ENCODE assay signal across 8 cellular contexts in the genomic region with DNA sequence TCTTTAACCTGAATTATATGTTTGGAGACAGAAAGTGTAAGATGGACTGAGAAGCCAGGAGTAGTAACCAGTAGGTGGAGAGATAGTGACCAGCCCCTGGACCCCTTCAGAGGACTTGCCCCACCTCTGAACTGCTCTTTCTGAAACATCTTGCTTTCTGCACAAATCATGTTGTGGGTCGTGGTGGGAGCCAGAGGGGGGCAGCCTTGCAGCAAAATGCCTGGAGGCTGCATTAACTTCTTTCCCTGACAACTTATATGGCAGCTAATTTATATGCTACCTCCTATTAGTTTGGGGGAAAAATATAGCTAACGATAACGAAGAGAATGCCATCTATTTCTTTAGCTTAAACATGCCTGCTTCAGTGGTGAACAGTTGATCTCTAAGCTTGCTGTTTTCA.
DNase-seq lines count a peak whose midpoint lies in the region; ATAC-seq, FAIRE-seq and TF ChIP-seq lines count a peak whose summit lies in the region.

No MANE protein-coding gene starts in this region.

- H3K36me3 ChIP-seq in astrocyte (ENCODE audit: insufficient read depth, low read length), result no peaks in the 10 kb centered on the region

- no peaks in the 10 kb centered on the region for H3K9me3 ChIP-seq in astrocyte (ENCODE audit: insufficient read depth, low read depth, low read length)

- DNase-seq in GM12892 (ENCODE audit: insufficient read length), result no peak
- DNase-seq in astrocyte (ENCODE audit: low read depth), result no peak
- DNase-seq in nephron progenitor cell, result peak; percentile 47
- no peak for DNase-seq in NCI-H1436 (lab: John Stamatoyannopoulos, UW)
- no peak for DNase-seq in central memory CD4-positive, alpha-beta T cell
- DNase-seq in immature natural killer cell, result no peak
- DNase-seq in activated T-cell treated with anti-CD3 and anti-CD28 coated beads, Interleukin-2, amount 50 U/mL, for 48 hours, result no peak

- TF ChIP-seq CTCF in astrocyte (IDR thresholded peaks at IDR 0.05; ENCODE audit: insufficient read depth, low read depth, low read length), result peak; percentile 42
- TF ChIP-seq CTCF in nephron progenitor cell (IDR thresholded peaks at IDR 0.05), result peak; percentile 55

- no peak overlapping the region for H3K4me3 ChIP-seq in astrocyte (ENCODE audit: insufficient read depth, low read depth, low read length)

- H3K27ac Mint-ChIP-seq in astrocyte (ENCODE audit: unreplicated experiment) (no peak overlapping the region), nephron progenitor cell (no peak overlapping the region), immature natural killer cell (no peak overlapping the region)

- H3K4me1 ChIP-seq in astrocyte (ENCODE audit: insufficient read depth, low read length), result peaks cover 11% of the 10 kb centered on the region

- H3K36me3 Mint-ChIP-seq in astrocyte (ENCODE audit: low read depth, unreplicated experiment) (no peaks in the 10 kb centered on the region), nephron progenitor cell (ENCODE audit: low read depth) (no peaks in the 10 kb centered on the region), immature natural killer cell (no peaks in the 10 kb centered on the region)

- peak; percentile 87 for FAIRE-seq in GM12892 (lab: Jason Lieb, UNC)
- FAIRE-seq in astrocyte (lab: Jason Lieb, UNC), result no peak

- H3K9me3 Mint-ChIP-seq in astrocyte (ENCODE audit: unreplicated experiment) (no peaks in the 10 kb centered on the region), nephron progenitor cell (peaks cover 14% of the 10 kb centered on the region), immature natural killer cell (peaks cover 0 to 2% (median 0%) of the 10 kb centered on the region in 6 donors)

- H3K4me3 Mint-ChIP-seq in astrocyte (ENCODE audit: unreplicated experiment) (no peak overlapping the region), nephron progenitor cell (no peak overlapping the region), immature natural killer cell (no peak overlapping the region)

- no peak overlapping the region for H3K27ac ChIP-seq in astrocyte (ENCODE audit: low read depth, low read length)

- peaks cover 6% of the 10 kb centered on the region for H3K27me3 ChIP-seq in astrocyte (ENCODE audit: insufficient read depth, low read length)

- no peak overlapping the region for H2AFZ ChIP-seq in astrocyte (ENCODE audit: low read depth, low read length)

- no peak overlapping the region for H3K4me2 ChIP-seq in astrocyte (ENCODE audit: low read length)

- H3K9ac ChIP-seq in astrocyte (ENCODE audit: low read length), result no peak overlapping the region

- H3K27me3 Mint-ChIP-seq in astrocyte (ENCODE audit: low read depth, unreplicated experiment), result no peaks in the 10 kb centered on the region
- peaks cover 11% of the 10 kb centered on the region for H3K27me3 Mint-ChIP-seq in nephron progenitor cell (ENCODE audit: low read depth, poor library complexity)
- H3K27me3 Mint-ChIP-seq in immature natural killer cell (ENCODE audit: low read depth in 3 of 3), result peaks cover 0 to 2% (median 1%) of the 10 kb centered on the region in 3 donors

- no peak for TF ChIP-seq POLR2A in GM12892 (IDR thresholded peaks at IDR 0.05; ENCODE audit: low read depth, low read length)

- ATAC-seq in HG02571 (IDR thresholded peaks at IDR 0.05; ENCODE audit: unreplicated experiment), result peak; percentile 10

- H3K4me1 Mint-ChIP-seq in astrocyte (ENCODE audit: low read depth, unreplicated experiment) (peaks cover 28% of the 10 kb centered on the region), nephron progenitor cell (peaks cover 53% of the 10 kb centered on the region), immature natural killer cell (no peaks in the 10 kb centered on the region)

- no peaks in the 10 kb centered on the region for H4K20me1 ChIP-seq in astrocyte (ENCODE audit: insufficient read depth, low read length)

- H3K79me2 ChIP-seq in astrocyte (ENCODE audit: insufficient read depth, low read length), result no peaks in the 10 kb centered on the region
